In genomic region chr1:24289937-24290595, GRCh38 we compare ENCODE assay signal across 7 cellular contexts. TPM values are rescaled to one million over a fixed set of nuclear protein-coding genes. Genes with fewer than 3 reads are reported as not detected.
DNase-seq lines count a peak whose midpoint lies in the region; ATAC-seq and TF ChIP-seq lines count a peak whose summit lies in the region.

No MANE protein-coding gene starts in this region.

- peak; percentile 98 for ATAC-seq in SK-N-SH treated with all-trans-retinoic acid at 6 μM for 48 hours

- H3K27me3 Mint-ChIP-seq in endodermal cell (ENCODE audit: insufficient read depth), result no peaks in the 10 kb centered on the region

- H3K27ac Mint-ChIP-seq in endodermal cell, result no peak overlapping the region

- H3K9ac ChIP-seq in endodermal cell (ENCODE audit: extremely low read depth, low read length, poor library complexity, severe bottlenecking), result no peak overlapping the region

- peak; percentile 97 for DNase-seq in HT1080 (ENCODE audit: low read depth)
- DNase-seq in left ventricle myocardium inferior, result peak; percentile 89
- peak; percentile 86 to 88 for DNase-seq in suprapubic skin (ENCODE audit: low spot score in 2 of 2)
- no peak for DNase-seq in activated CD4-positive, alpha-beta T cell treated with anti-CD3 and anti-CD28 coated beads for 1 hour
- no peak for DNase-seq in endodermal cell
- DNase-seq in SW 1271 (lab: John Stamatoyannopoulos, UW), result no peak

- no peak for TF ChIP-seq EP300 in suprapubic skin (IDR thresholded peaks at IDR 0.05)

- H3K9me3 ChIP-seq in left ventricle myocardium inferior (replicated peaks), result no peaks in the 10 kb centered on the region
- no peaks in the 10 kb centered on the region for H3K9me3 ChIP-seq in suprapubic skin
- no peaks in the 10 kb centered on the region for H3K9me3 ChIP-seq in endodermal cell (ENCODE audit: control insufficient read depth, low read length)

- no peaks in the 10 kb centered on the region for H3K9me3 Mint-ChIP-seq in endodermal cell

- H3K4me3 ChIP-seq in left ventricle myocardium inferior (no peak overlapping the region), suprapubic skin (no peak overlapping the region), endodermal cell (ENCODE audit: low read length) (no peak overlapping the region)

- intact Hi-C loops in left ventricle myocardium inferior (cut with micrococcal nuclease), result no loop called here

- no peak for TF ChIP-seq CTCF in left ventricle myocardium inferior (IDR thresholded peaks at IDR 0.05; ENCODE audit: borderline replicate concordance)
- TF ChIP-seq CTCF in suprapubic skin (IDR thresholded peaks at IDR 0.05), result no peak
- TF ChIP-seq CTCF in endodermal cell (conservative IDR thresholded peaks at IDR 0.05), result no peak

- H3K4me3 Mint-ChIP-seq in endodermal cell, result no peak overlapping the region

- H3K27ac ChIP-seq in left ventricle myocardium inferior (replicated peaks) (peak overlapping the region; percentile 58), suprapubic skin (peak overlapping the region; percentile 21), endodermal cell (ENCODE audit: low read depth, low read length) (no peak overlapping the region)

- H3K36me3 Mint-ChIP-seq in endodermal cell (ENCODE audit: low read depth), result no peaks in the 10 kb centered on the region

- peaks cover 19% of the 10 kb centered on the region for H3K4me1 Mint-ChIP-seq in endodermal cell

- TF ChIP-seq POLR2A in suprapubic skin (IDR thresholded peaks at IDR 0.05), result no peak

- no peaks in the 10 kb centered on the region for H3K36me3 ChIP-seq in left ventricle myocardium inferior
- no peaks in the 10 kb centered on the region for H3K36me3 ChIP-seq in suprapubic skin
- H3K36me3 ChIP-seq in endodermal cell (ENCODE audit: control insufficient read depth, insufficient read depth, low read length), result no peaks in the 10 kb centered on the region

- H3K27me3 ChIP-seq in left ventricle myocardium inferior (ENCODE audit: low read depth), result no peaks in the 10 kb centered on the region
- no peaks in the 10 kb centered on the region for H3K27me3 ChIP-seq in suprapubic skin
- no peaks in the 10 kb centered on the region for H3K27me3 ChIP-seq in endodermal cell (ENCODE audit: control insufficient read depth, insufficient read depth, low read length, poor library complexity, severe bottlenecking)

- peaks cover 24% of the 10 kb centered on the region for H3K4me1 ChIP-seq in left ventricle myocardium inferior
- peaks cover 68% of the 10 kb centered on the region for H3K4me1 ChIP-seq in suprapubic skin
- H3K4me1 ChIP-seq in endodermal cell (ENCODE audit: control insufficient read depth, insufficient read depth, low read length), result peaks cover 4% of the 10 kb centered on the region

- WGBS in suprapubic skin, result 22% methylated on average over 15 of the region's 15 CpGs
- WGBS in endodermal cell (ENCODE audit: insufficient coverage in 1 of 2, insufficient read length in 1 of 2), 2 experiments, result 92 to 96% methylated on average over 13 to 15 of the region's 15 CpGs

TF ChIP-seq in SK-N-SH treated with all-trans-retinoic acid at 6 μM for 48 hours, 23 proteins besides CTCF, POLR2A, EP300 and RAD21:
- TF ChIP-seq RARB (CRISPR knock-in tag; IDR thresholded peaks at IDR 0.05), result no peak
- TF ChIP-seq CREB5 (CRISPR knock-in tag; IDR thresholded peaks at IDR 0.05; ENCODE audit: low read depth), result no peak

RNA-seq across cellular contexts. Expression of gene GRHL3, which starts 29.1 kb away (rescaled TPM):
- 0.03 and 0.23 TPM in 2 replicates for total RNA-seq in HT1080 (2014; rRNA removed; shearing (Covaris generic))
- polyA plus RNA-seq in HT1080 (2015; cell fraction: cytosol; rRNA removed), result 0.09 and 0.17 TPM in 2 replicates
- polyA plus RNA-seq in HT1080 (2015; cell fraction: nucleus; rRNA removed), result 0.22 and 0.34 TPM in 2 replicates
- not detected for total RNA-seq in left ventricle myocardium inferior
- total RNA-seq in suprapubic skin, result 100 to 1,000 TPM in 3 of 4 donors, 10 to 100 TPM in 1; 93.6 to 154 (median 129) TPM
- 1 to 10 TPM; 1.8 to 2.5 TPM for total RNA-seq in endodermal cell
- 2.6 TPM for polyA plus RNA-seq in endodermal cell (2013, experiment 1 of 2)
- polyA plus RNA-seq in endodermal cell (2013, experiment 2 of 2), result 2.6 TPM

Comparison
In these comparisons a context has a peak if more than half of its experiments do, and no peak if none do; other contexts are left out.
1. DNase-seq: peak in HT1080 (single experiment), left ventricle myocardium inferior (single experiment) and suprapubic skin (2 of 2); none in activated CD4-positive, alpha-beta T cell treated with anti-CD3 and anti-CD28 coated beads for 1 hour (single experiment), endodermal cell (single experiment) and SW 1271 (0 of 2).
2. RNA of gene GRHL3, which starts 29.1 kb away (total RNA-seq): 93.6 to 154 TPM in suprapubic skin; 1.8 to 2.5 TPM in endodermal cell, 0.03 to 0.23 TPM in HT1080 and not detected in left ventricle myocardium inferior (single experiment); every median in the first group is over 10 times any median in the second.